Comparison of ENCODE assay signal across 9 cellular contexts in genomic region chr5:80193421-80193820, GRCh38.
DNase-seq lines count a peak whose midpoint lies in the region; ATAC-seq and TF ChIP-seq lines count a peak whose summit lies in the region.
"Had no signal": no experiment of that assay in that cellular context is flagged by ENCODE, and none has a peak within 500 bp of the region (broad histone marks: within the 10 kb centered on the region; RNA-seq: fewer than 3 reads in every experiment).

No MANE protein-coding gene starts in this region.

- no peak for DNase-seq in breast epithelium (ENCODE audit: low spot score in 2 of 2)
- no peak for DNase-seq in MCF 10A (ENCODE audit: unreplicated experiment)
- no peak for DNase-seq in adipocyte (ENCODE audit: low read depth)
- DNase-seq in lung (ENCODE audit: low spot score): no peak
- no peak for DNase-seq in upper lobe of left lung
- no peak for DNase-seq in SHP77 (lab: John Stamatoyannopoulos, UW)

- H3K36me3 ChIP-seq in breast epithelium (no peaks in the 10 kb centered on the region), adipocyte (ENCODE audit: control insufficient read depth, insufficient read depth, low read length, severe bottlenecking) (no peaks in the 10 kb centered on the region), lung (ENCODE audit: control insufficient read depth in 2 of 2, insufficient read depth in 2 of 2, low read length in 2 of 2) (no peaks in the 10 kb centered on the region), upper lobe of left lung (no peaks in the 10 kb centered on the region)

- H3K27ac Mint-ChIP-seq in MCF 10A (ENCODE audit: low read depth, unreplicated experiment): no peak overlapping the region

- H3K4me3 ChIP-seq in breast epithelium: peak overlapping the region in 1 of 3 donors; percentile 24
- H3K4me3 ChIP-seq in adipocyte (ENCODE audit: low read length): peak overlapping the region; percentile 18
- no peak overlapping the region for H3K4me3 ChIP-seq in lung
- no peak overlapping the region for H3K4me3 ChIP-seq in upper lobe of left lung

- no peak overlapping the region for H3K4me3 Mint-ChIP-seq in MCF 10A (ENCODE audit: unreplicated experiment)

- no peak for TF ChIP-seq EP300 in upper lobe of left lung (IDR thresholded peaks at IDR 0.05)

- no peak overlapping the region for H3K9ac ChIP-seq in adipocyte (ENCODE audit: low read length)
- H3K9ac ChIP-seq: KMS-11 had no signal

- TF ChIP-seq POLR2A in breast epithelium (IDR thresholded peaks at IDR 0.05): no peak
- no peak for TF ChIP-seq POLR2A in upper lobe of left lung (IDR thresholded peaks at IDR 0.05)

- no peaks in the 10 kb centered on the region for H3K9me3 Mint-ChIP-seq in MCF 10A (ENCODE audit: unreplicated experiment)

- no peaks in the 10 kb centered on the region for H3K9me3 ChIP-seq in breast epithelium
- no peaks in the 10 kb centered on the region for H3K9me3 ChIP-seq in adipocyte (ENCODE audit: control insufficient read depth, low read length)
- H3K9me3 ChIP-seq in lung (ENCODE audit: control insufficient read depth in 2 of 2, insufficient read depth in 1 of 2, low read length in 1 of 2): no peaks in the 10 kb centered on the region
- no peaks in the 10 kb centered on the region for H3K9me3 ChIP-seq in upper lobe of left lung

- ATAC-seq in lung (ENCODE audit: insufficient read depth, low FRiP score) (no peak), upper lobe of left lung (ENCODE audit: low FRiP score in 2 of 2) (peak in 1 of 2 donors; percentile 4), HG02610 (IDR thresholded peaks at IDR 0.05; ENCODE audit: unreplicated experiment) (no peak), HG03175 (IDR thresholded peaks at IDR 0.05; ENCODE audit: unreplicated experiment) (no peak)

- intact Hi-C loops in breast epithelium (cut with DNase I; ENCODE audit: low total_unique reads): loop anchor here (5.0 kb wide), 1 partner anchor 59 kb away; no protein-coding TSS in a partner anchor
- intact Hi-C loops in MCF 10A (cut with micrococcal nuclease): no loop called here

- POLR2A ChIA-PET in MCF 10A (lab: Yijun Ruan, JAX): interaction anchor here (1.3 kb wide), 1 partner anchor 63 kb away, joined by 4 read pairs; the partner anchor contains the start of gene SERINC5

- TF ChIP-seq CTCF in breast epithelium (IDR thresholded peaks at IDR 0.05) (no peak), MCF 10A (IDR thresholded peaks at IDR 0.05; ENCODE audit: unreplicated experiment) (no peak), lung (IDR thresholded peaks at IDR 0.05; ENCODE audit: control extremely low read depth, extremely low read depth) (no peak), upper lobe of left lung (IDR thresholded peaks at IDR 0.05) (no peak)

- no peaks in the 10 kb centered on the region for H3K27me3 Mint-ChIP-seq in MCF 10A (ENCODE audit: insufficient read depth, unreplicated experiment)

- WGBS in lung, 2 donors: 43 to 55% methylated on average over 7 of the region's 7 CpGs
- whole genome bisulfite sequencing in upper lobe of left lung, 2 donors: 38 to 56% methylated on average over 7 of the region's 7 CpGs

- peak overlapping the region; percentile 60 to 64 for H3K27ac ChIP-seq in breast epithelium
- peak overlapping the region; percentile 73 to 83 for H3K27ac ChIP-seq in lung (ENCODE audit: low read depth in 1 of 2, low read length in 1 of 2)
- H3K27ac ChIP-seq in upper lobe of left lung: peak overlapping the region; percentile 23 to 59 (median 42)
- H3K27ac ChIP-seq: KMS-11 had no signal

- H3K4me1 Mint-ChIP-seq in MCF 10A (ENCODE audit: insufficient read depth, unreplicated experiment): peaks cover 21% of the 10 kb centered on the region

- H3K27me3 ChIP-seq in breast epithelium: no peaks in the 10 kb centered on the region
- H3K27me3 ChIP-seq in adipocyte (replicated peaks; ENCODE audit: control insufficient read depth, insufficient read depth, low read length): no peaks in the 10 kb centered on the region
- no peaks in the 10 kb centered on the region for H3K27me3 ChIP-seq in lung (ENCODE audit: control insufficient read depth, insufficient read depth)
- no peaks in the 10 kb centered on the region for H3K27me3 ChIP-seq in upper lobe of left lung

- no TSS peak for BruUV-seq in MCF 10A (replicated peaks; lab: Mats Ljungman, UMichigan)

- peaks cover 10% of the 10 kb centered on the region for H3K36me3 Mint-ChIP-seq in MCF 10A (ENCODE audit: insufficient read depth, unreplicated experiment)

- H3K4me1 ChIP-seq in breast epithelium (peaks cover 7 to 20% of the 10 kb centered on the region in 2 donors), adipocyte (ENCODE audit: control insufficient read depth, insufficient read depth, low read length) (peaks cover 24% of the 10 kb centered on the region), lung (ENCODE audit: control insufficient read depth in 2 of 2, insufficient read depth in 2 of 2, low read length in 2 of 2) (peaks cover 21 to 31% of the 10 kb centered on the region in 2 donors), upper lobe of left lung (peaks cover 21 to 53% (median 37%) of the 10 kb centered on the region in 4 donors)

- CTCF ChIA-PET in MCF 10A (lab: Yijun Ruan, JAX): interaction anchor here (0.6 to 1.1 kb wide), 3 partner anchors 43 to 301 kb away, joined by 3 to 5 read pairs (median 4); no protein-coding TSS in a partner anchor
